10 cellular contexts compared by ENCODE assay signal in genomic region chr14:69316449-69317391, GRCh38. TPM values are rescaled to one million over a fixed set of nuclear protein-coding genes. Genes with fewer than 3 reads are reported as not detected.
DNase-seq lines count a peak whose midpoint lies in the region; ATAC-seq and TF ChIP-seq lines count a peak whose summit lies in the region.
"Had no signal": no experiment of that assay in that cellular context is flagged by ENCODE, and none has a peak within 500 bp of the region (broad histone marks: within the 10 kb centered on the region; RNA-seq: fewer than 3 reads in every experiment).

No MANE protein-coding gene starts in this region.

- H3K27me3 ChIP-seq in mammary epithelial cell (ENCODE audit: insufficient read depth, low read length), result no peaks in the 10 kb centered on the region
- H3K27me3 ChIP-seq in left lung, result no peaks in the 10 kb centered on the region
- no peaks in the 10 kb centered on the region for H3K27me3 ChIP-seq in aorta (ENCODE audit: control insufficient read depth in 1 of 2, insufficient read depth in 2 of 2, low read length in 1 of 2)

- H3K36me3 ChIP-seq in mammary epithelial cell (ENCODE audit: insufficient read depth, low read length) (no peaks in the 10 kb centered on the region), left lung (no peaks in the 10 kb centered on the region), aorta (ENCODE audit: control insufficient read depth in 1 of 2, insufficient read depth in 2 of 2, low read length in 1 of 2) (no peaks in the 10 kb centered on the region)

- CTCF ChIA-PET in mammary epithelial cell (lab: Charles Lee; ENCODE audit: low non-redundant PET), result interaction anchor here (0.7 kb wide), 1 partner anchor 26 kb away, joined by 4 read pairs; no protein-coding TSS in a partner anchor

- no peak overlapping the region for H3K4me2 ChIP-seq in mammary epithelial cell (ENCODE audit: insufficient read depth, low read depth, low read length)

- H3K4me3 ChIP-seq in mammary epithelial cell (replicated peaks in 1 of 3; ENCODE audit: insufficient read depth in 1 of 3, low read depth in 2 of 3, low read length in 3 of 3), result no peak overlapping the region
- no peak overlapping the region for H3K4me3 ChIP-seq in left lung
- no peak overlapping the region for H3K4me3 ChIP-seq in aorta (ENCODE audit: low read length in 2 of 2)

- no peak overlapping the region for H2AFZ ChIP-seq in mammary epithelial cell (ENCODE audit: low read depth, low read length)

- H3K79me2 ChIP-seq in mammary epithelial cell (ENCODE audit: insufficient read depth, low read length), result no peaks in the 10 kb centered on the region

- in situ Hi-C loops in mammary epithelial cell (cut with MboI; ENCODE audit: low sequenced_read_pairs in 2 of 2), result no loop called here

- H4K20me1 ChIP-seq in mammary epithelial cell (ENCODE audit: insufficient read depth, low read length), result no peaks in the 10 kb centered on the region

- H3K4me1 ChIP-seq in mammary epithelial cell (ENCODE audit: insufficient read depth, low read length) (peaks cover 3% of the 10 kb centered on the region), left lung (peaks cover 0 to 16% of the 10 kb centered on the region in 2 donors), aorta (ENCODE audit: control insufficient read depth in 1 of 2, insufficient read depth in 2 of 2, low read length in 2 of 2) (no peaks in the 10 kb centered on the region)

- peak; percentile 57 for DNase-seq in activated effector memory CD4-positive, alpha-beta T cell treated with anti-CD3 and anti-CD28 coated beads, Interleukin-2, amount 50 U/mL, for 16 hours
- DNase-seq in activated effector memory CD4-positive, alpha-beta T cell treated with Interleukin-2 at 50 U/mL for 16 hours, result no peak
- DNase-seq in mammary epithelial cell (peak; percentile 71), left lung (peak in 1 of 2 donors; percentile 74), aorta (peak; percentile 81 to 84)
- DNase-seq in activated CD4-positive, alpha-beta T cell treated with anti-CD3 and anti-CD28 coated beads for 4 hours, result no peak
- DNase-seq: CD4-positive, CD25-positive, alpha-beta regulatory T cell had no signal

- dilution Hi-C loops in mammary epithelial cell (cut with HindIII; ENCODE audit: low sequenced_read_pairs), result no loop called here

- TF ChIP-seq CTCF in mammary epithelial cell (conservative IDR thresholded peaks at IDR 0.05 in 1 of 2, IDR thresholded peaks at IDR 0.05 in 1 of 2; ENCODE audit: extremely low read depth in 1 of 2, insufficient read depth in 1 of 2, low read depth in 1 of 2, low read length in 2 of 2) (no peak), left lung (IDR thresholded peaks at IDR 0.05) (no peak)

- ATAC-seq in left lung (peak; percentile 83), aorta (ENCODE audit: low FRiP score) (peak; percentile 90), HG02763 (IDR thresholded peaks at IDR 0.05; ENCODE audit: unreplicated experiment) (no peak), HG03378 (IDR thresholded peaks at IDR 0.05; ENCODE audit: unreplicated experiment) (no peak)

- WGBS in mammary epithelial cell (ENCODE audit: low coverage, missing lambda C conversion rate), result 58% methylated on average over 6 of the region's 7 CpGs
- 46 to 47% methylated on average over 7 of the region's 7 CpGs for WGBS in aorta, 2 donors

- no peak overlapping the region for H3K27ac ChIP-seq in mammary epithelial cell (ENCODE audit: insufficient read depth, low read depth, low read length)
- H3K27ac ChIP-seq in left lung, result peak overlapping the region in 1 of 2 donors; percentile 51
- no peak overlapping the region for H3K27ac ChIP-seq in aorta (ENCODE audit: low read depth in 1 of 2, low read length in 2 of 2)
- H3K27ac ChIP-seq: VCaP had no signal

- intact Hi-C loops in mammary epithelial cell (cut with micrococcal nuclease) (no loop called here), left lung (cut with DNase I) (no loop called here), aorta (cut with DNase I) (loop anchor here in 1 of 2 donors (5.0 kb wide), 1 partner anchor 81 kb away; the partner anchor contains the start of genes ERH and SLC39A9)

- H3K9ac ChIP-seq in mammary epithelial cell (ENCODE audit: insufficient read depth, low read length), result no peak overlapping the region

- BruUV-seq in mammary epithelial cell (replicated peaks; lab: Mats Ljungman, UMichigan), result no TSS peak

- H3K9me3 ChIP-seq in mammary epithelial cell (replicated peaks; ENCODE audit: insufficient read depth, low read length), result no peaks in the 10 kb centered on the region
- H3K9me3 ChIP-seq in left lung, result no peaks in the 10 kb centered on the region
- no peaks in the 10 kb centered on the region for H3K9me3 ChIP-seq in aorta (ENCODE audit: control insufficient read depth, low read length)

RNA-seq across cellular contexts. Expression of gene GALNT16, which starts 56.8 kb away (rescaled TPM):
- total RNA-seq in mammary epithelial cell (under 1 TPM; 0.09 to 0.67 TPM), left lung (1 to 10 TPM; 2.4 to 3.0 TPM), aorta (10 to 100 TPM in 1 of 2 donors, 1 to 10 TPM in 1; 7.0 to 16.1 TPM)
- polyA plus RNA-seq in mammary epithelial cell (0.07 TPM), aorta (10 to 100 TPM in 1 of 2 donors, 1 to 10 TPM in 1; 6.5 to 10.7 TPM)
- not detected for polyA minus RNA-seq in mammary epithelial cell
- total RNA-seq: CD4-positive, CD25-positive, alpha-beta regulatory T cell had no signal

Comparison
In these comparisons a context has a peak if more than half of its experiments do, and no peak if none do; other contexts are left out.
1. DNase-seq: peak in activated effector memory CD4-positive, alpha-beta T cell treated with anti-CD3 and anti-CD28 coated beads, Interleukin-2, amount 50 U/mL, for 16 hours (single experiment), mammary epithelial cell (single experiment) and aorta (2 of 2); none in activated effector memory CD4-positive, alpha-beta T cell treated with Interleukin-2 at 50 U/mL for 16 hours (single experiment) and activated CD4-positive, alpha-beta T cell treated with anti-CD3 and anti-CD28 coated beads for 4 hours (0 of 2).
2. ATAC-seq: peak in left lung (single experiment) and aorta (single experiment); none in HG02763 (single experiment) and HG03378 (single experiment).